In genomic region chr11:8732748-8733241, GRCh38 we compare ENCODE assay signal across 8 cellular contexts. TPM values are rescaled to one million over a fixed set of nuclear protein-coding genes. Genes with fewer than 3 reads are reported as not detected.
A peak's percentile ranks its signal among the peaks of the same experiment; 100 is the strongest.
DNase-seq lines count a peak whose midpoint lies in the region; ATAC-seq lines count a peak whose summit lies in the region.

No MANE protein-coding gene starts in this region.

- no peaks in the 10 kb centered on the region for H3K9me3 Mint-ChIP-seq in IgD-negative memory B cell

- peaks cover 22 to 27% (median 24%) of the 10 kb centered on the region in 3 donors for H3K4me1 Mint-ChIP-seq in IgD-negative memory B cell

- DNase-seq in EH (ENCODE audit: low read depth) (peak; percentile 93), nucleus accumbens (lab: John Stamatoyannopoulos, UW) (peak in 31 of 56 donors; percentile 4 to 68 (median 27)), NCI-H2196 treated with DMSO at 0.1 percent for 48 hours (lab: John Stamatoyannopoulos, UW; ENCODE audit: unreplicated experiment) (no peak)
- DNase-seq in stimulated activated CD4-positive, alpha-beta T cell treated with anti-CD3 and anti-CD28 coated beads, Interleukin-4, amount 100 ng/mL, for 24 hours, result no peak
- DNase-seq in stimulated activated CD4-positive, alpha-beta T cell treated with anti-CD3 and anti-CD28 coated beads, Interleukin-2, amount 100 ng/mL, for 24 hours, result no peak

- no peaks in the 10 kb centered on the region for H3K36me3 Mint-ChIP-seq in IgD-negative memory B cell

- ATAC-seq in esophagus mucosa (peak; percentile 46), HG03520 (IDR thresholded peaks at IDR 0.05; ENCODE audit: unreplicated experiment) (no peak)

- H3K4me3 Mint-ChIP-seq in IgD-negative memory B cell, result peak overlapping the region in 2 of 4 donors; percentile 84 to 85

- H3K27ac Mint-ChIP-seq in IgD-negative memory B cell, result peak overlapping the region; percentile 5 to 92 (median 82)

- H3K27me3 Mint-ChIP-seq in IgD-negative memory B cell, result no peaks in the 10 kb centered on the region

RNA-seq across cellular contexts. Expression of gene RPL27A, which starts 50.2 kb away (rescaled TPM):
- 4,311 TPM for polyA plus RNA-seq in IgD-negative memory B cell
- 1,154 TPM for total RNA-seq in esophagus mucosa

RNA-seq across cellular contexts. Expression of gene TRIM66, which starts 50.3 kb away (rescaled TPM):
- polyA plus RNA-seq in IgD-negative memory B cell, result 0.75 TPM
- total RNA-seq in esophagus mucosa, result 11.8 TPM

Comparison
In these comparisons a context has a peak if more than half of its experiments do, and no peak if none do; other contexts are left out.
1. DNase-seq: peak in EH (single experiment) and nucleus accumbens (31 of 56); none in stimulated activated CD4-positive, alpha-beta T cell treated with anti-CD3 and anti-CD28 coated beads, Interleukin-4, amount 100 ng/mL, for 24 hours (single experiment), NCI-H2196 treated with DMSO at 0.1 percent for 48 hours (single experiment) and stimulated activated CD4-positive, alpha-beta T cell treated with anti-CD3 and anti-CD28 coated beads, Interleukin-2, amount 100 ng/mL, for 24 hours (0 of 2).